ENCODE assay signal across 15 cellular contexts in the genomic region with DNA sequence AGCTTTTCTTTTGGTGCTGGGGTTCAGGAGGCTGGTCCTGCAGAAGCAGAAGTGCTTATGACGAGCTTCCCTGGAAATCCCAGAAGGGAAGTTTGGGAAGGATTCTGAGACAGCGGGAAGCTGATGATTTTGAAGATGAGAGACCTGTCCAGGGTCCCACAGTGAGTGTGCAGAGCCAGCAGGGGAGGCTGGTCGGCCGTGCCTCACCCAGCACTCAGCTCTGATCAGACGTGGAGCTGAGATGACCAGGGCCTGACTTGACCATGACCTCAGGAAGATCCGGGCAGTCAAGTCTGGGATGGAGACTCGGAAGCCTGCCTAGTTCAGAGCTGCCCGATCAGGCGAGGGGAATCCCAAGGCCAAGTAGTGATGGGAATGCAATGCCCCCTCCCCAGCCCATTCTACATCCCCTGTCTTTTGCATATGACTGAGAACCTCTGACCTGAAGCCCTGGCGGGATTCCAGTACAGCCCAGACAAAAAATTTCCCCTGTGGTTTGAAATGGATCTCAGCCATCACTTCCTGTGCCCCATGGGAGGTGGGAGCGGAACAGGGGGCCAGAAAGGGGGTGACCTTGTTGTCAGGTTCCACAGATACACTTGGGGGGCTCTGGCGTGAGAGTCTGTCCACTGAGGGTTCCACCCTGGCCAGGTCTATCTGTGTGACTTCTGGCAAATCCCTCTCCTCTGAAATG.
A peak's percentile ranks its signal among the peaks of the same experiment; 100 is the strongest.
DNase-seq lines count a peak whose midpoint lies in the region; ATAC-seq, FAIRE-seq and TF ChIP-seq lines count a peak whose summit lies in the region.
"Had no signal": no experiment of that assay in that cellular context is flagged by ENCODE, and none has a peak within 500 bp of the region (broad histone marks: within the 10 kb centered on the region; RNA-seq: fewer than 3 reads in every experiment).

No MANE protein-coding gene starts in this region.

- TF ChIP-seq EP300 in HepG2 (IDR thresholded peaks at IDR 0.05; ENCODE audit: low read depth in 2 of 2, low read length in 2 of 2) (no peak), HepG2 (CRISPR knock-in tag; IDR thresholded peaks at IDR 0.05; ENCODE audit: borderline replicate concordance) (no peak)

- peaks cover 83% of the 10 kb centered on the region for H3K4me1 Mint-ChIP-seq in activated CD8-positive, alpha-beta T cell treated with anti-CD3 and anti-CD28 coated beads, Interleukin-2, amount 10 ng/mL, durations not matched to agents 7 days and 5 days (ENCODE audit: low read depth)

- CTCF ChIA-PET in GM10248 (lab: Yijun Ruan, JAX) (interaction anchor here (0.8 to 5.7 kb wide), 11 partner anchors 8 to 94 kb away, joined by 3 to 74 read pairs (median 5); no protein-coding TSS in a partner anchor), HepG2 (lab: Yijun Ruan, JAX; ENCODE audit: low intra/inter-chr PET ratio, low total read pairs) (no interaction called here)
- CTCF ChIA-PET in activated CD8-positive, alpha-beta T cell treated with anti-CD3 and anti-CD28 coated beads, Interleukin-2, amount 10 ng/mL, durations not matched to agents 7 days and 5 days (lab: Charles Lee) = interaction anchor here (0.9 to 4.4 kb wide), 4 partner anchors 10 to 63 kb away, joined by 3 to 22 read pairs (median 6); no protein-coding TSS in a partner anchor

- no peak overlapping the region for H3K4me3 Mint-ChIP-seq in activated CD8-positive, alpha-beta T cell treated with anti-CD3 and anti-CD28 coated beads, Interleukin-2, amount 10 ng/mL, durations not matched to agents 7 days and 5 days

- DNase-seq in GM10248 (ENCODE audit: extremely low spot score) = no peak
- DNase-seq in H7 = peak; percentile 84
- DNase-seq in activated CD8-positive, alpha-beta T cell treated with anti-CD3 and anti-CD28 coated beads, Interleukin-2, amount 10 ng/mL, durations not matched to agents 7 days and 5 days = no peak
- DNase-seq in HepG2 (ENCODE audit: low spot score) = no peak
- DNase-seq in stimulated activated CD8-positive, alpha-beta memory T cell treated with anti-CD3 and anti-CD28 coated beads, Interleukin-4, amount 100 ng/mL, for 48 hours = no peak
- DNase-seq: central memory CD4-positive, alpha-beta T cell; immature natural killer cell; NCI-H446; stimulated activated CD4-positive, alpha-beta T cell treated with anti-CD3 and anti-CD28 coated beads, Interleukin-4, amount 100 ng/mL, for 1 hour; upper lobe of right lung had no signal

- H3K27me3 ChIP-seq in H7 (ENCODE audit: control insufficient read depth, insufficient read depth, low read length) (no peaks in the 10 kb centered on the region), HepG2 (ENCODE audit: control insufficient read depth in 1 of 2, insufficient read depth in 2 of 2, low read length in 2 of 2) (peaks cover 5 to 18% of the 10 kb centered on the region in 2 experiments; a peak in 3 of 5 replicates)

- no peak for TF ChIP-seq RAD21 in HepG2 (CRISPR knock-in tag; IDR thresholded peaks at IDR 0.05)

- ATAC-seq in activated CD8-positive, alpha-beta T cell treated with anti-CD3 and anti-CD28 coated beads, Interleukin-2, amount 10 ng/mL, durations not matched to agents 7 days and 5 days = no peak
- no peak for ATAC-seq in HepG2
- no peak for ATAC-seq in GM21737 (IDR thresholded peaks at IDR 0.05; ENCODE audit: unreplicated experiment)
- ATAC-seq in HG03280 (IDR thresholded peaks at IDR 0.05; ENCODE audit: unreplicated experiment) = no peak
- ATAC-seq: sciatic nerve, upper lobe of right lung had no signal

- H4K20me1 ChIP-seq in HepG2 (ENCODE audit: insufficient read depth, low read length) = no peaks in the 10 kb centered on the region

- no peak for TF ChIP-seq POLR2A in HepG2 (IDR thresholded peaks at IDR 0.05; ENCODE audit: insufficient read depth in 1 of 2, low read depth in 2 of 2, low read length in 2 of 2)

- H3K79me2 ChIP-seq in HepG2 (ENCODE audit: insufficient read depth, low read length) = no peaks in the 10 kb centered on the region

- POLR2A ChIA-PET in GM10248 (lab: Yijun Ruan, JAX) (interaction anchor here (1.1 kb wide), 2 partner anchors 62 to 97 kb away, joined by 3 to 5 read pairs; a partner anchor contains a TSS), HepG2 (lab: Yijun Ruan, JAX) (no interaction called here)
- POLR2A ChIA-PET in activated CD8-positive, alpha-beta T cell treated with anti-CD3 and anti-CD28 coated beads, Interleukin-2, amount 10 ng/mL, durations not matched to agents 7 days and 5 days (lab: Charles Lee) = interaction anchor here (1.0 to 2.0 kb wide), 3 partner anchors 32 to 62 kb away, joined by 3 to 12 read pairs (median 5); no protein-coding TSS in a partner anchor

- H3K36me3 Mint-ChIP-seq in activated CD8-positive, alpha-beta T cell treated with anti-CD3 and anti-CD28 coated beads, Interleukin-2, amount 10 ng/mL, durations not matched to agents 7 days and 5 days (ENCODE audit: low read depth) = no peaks in the 10 kb centered on the region
- H3K36me3 Mint-ChIP-seq: immature natural killer cell had no signal

- peak overlapping the region; percentile 43 for H3K27ac Mint-ChIP-seq in activated CD8-positive, alpha-beta T cell treated with anti-CD3 and anti-CD28 coated beads, Interleukin-2, amount 10 ng/mL, durations not matched to agents 7 days and 5 days

- H3K27me3 Mint-ChIP-seq in activated CD8-positive, alpha-beta T cell treated with anti-CD3 and anti-CD28 coated beads, Interleukin-2, amount 10 ng/mL, durations not matched to agents 7 days and 5 days (ENCODE audit: low read depth) = no peaks in the 10 kb centered on the region

- H3K4me2 ChIP-seq in HepG2 (ENCODE audit: low read depth, low read length) = no peak overlapping the region

- H3K36me3 ChIP-seq in H7 (replicated peaks; ENCODE audit: control insufficient read depth, insufficient read depth, low read length) (no peaks in the 10 kb centered on the region), HepG2 (replicated peaks in 1 of 2; ENCODE audit: control insufficient read depth in 1 of 2, insufficient read depth in 2 of 2, low read length in 2 of 2) (no peaks in the 10 kb centered on the region)
- H3K36me3 ChIP-seq: neutrophil, upper lobe of right lung had no signal

- no TSS peak for BruUV-seq in HepG2 (replicated peaks; lab: Mats Ljungman, UMichigan)

- in situ Hi-C loops in HepG2 (cut with HindIII; ENCODE audit: extremely low pct_ligation_motif_present, low pct_unique_long_range_greater_than_20kb) = no loop called here

- TF ChIP-seq CTCF in GM10248 (IDR thresholded peaks at IDR 0.05; ENCODE audit: control extremely low read depth, extremely low read depth, low read depth, missing control alignments) = peak; percentile 26
- TF ChIP-seq CTCF in HepG2 (CRISPR knock-in tag; IDR thresholded peaks at IDR 0.05) = peak; percentile 27

- H3K4me3 ChIP-seq in H7 (ENCODE audit: insufficient read depth, low read depth, low read length) = no peak overlapping the region
- H3K4me3 ChIP-seq in HepG2 (replicated peaks in 1 of 3; ENCODE audit: insufficient read depth in 1 of 3, low read depth in 2 of 3, low read length in 3 of 3) = no peak overlapping the region
- H3K4me3 ChIP-seq: upper lobe of right lung had no signal

- H3K4me1 ChIP-seq in HepG2 (ENCODE audit: insufficient read depth, low read length) = peaks cover 14% of the 10 kb centered on the region

- WGBS in HepG2 (ENCODE audit: low lambda C conversion rate) = 26% methylated on average over 3 of the region's 12 CpGs

- H3K9ac ChIP-seq in HepG2 (ENCODE audit: insufficient read depth, low read depth, low read length) = no peak overlapping the region

- H3K27ac ChIP-seq in HepG2 (ENCODE audit: extremely low read length, insufficient read depth, low read length) = no peak overlapping the region
- H3K27ac ChIP-seq: neutrophil, upper lobe of right lung had no signal

- intact Hi-C loops in HepG2 (cut with micrococcal nuclease; ENCODE audit: unreplicated experiment) = no loop called here

- FAIRE-seq in HepG2 (lab: Jason Lieb, UNC) = no peak
- FAIRE-seq: frontal cortex had no signal

- no peaks in the 10 kb centered on the region for H3K9me3 ChIP-seq in HepG2 (ENCODE audit: low read length)
- H3K9me3 ChIP-seq: neutrophil, upper lobe of right lung had no signal

- H3K9me3 Mint-ChIP-seq in activated CD8-positive, alpha-beta T cell treated with anti-CD3 and anti-CD28 coated beads, Interleukin-2, amount 10 ng/mL, durations not matched to agents 7 days and 5 days (ENCODE audit: insufficient read depth) = no peaks in the 10 kb centered on the region
- H3K9me3 Mint-ChIP-seq: immature natural killer cell had no signal

- H2AFZ ChIP-seq in HepG2 (ENCODE audit: low read length) = no peak overlapping the region

TF ChIP-seq in HepG2, 621 proteins besides CTCF, POLR2A, EP300 and RAD21:
- TF ChIP-seq MED1 (CRISPR knock-in tag; IDR thresholded peaks at IDR 0.05) (no peak), HNF4G (IDR thresholded peaks at IDR 0.05; ENCODE audit: borderline replicate concordance, low read depth, low read length) (no peak), HNF4G (CRISPR knock-in tag; IDR thresholded peaks at IDR 0.05; ENCODE audit: borderline replicate concordance, low read depth) (no peak)
TF ChIP-seq in HepG2: peak in this region for 0.
